1 cellular context compared by ENCODE assay signal in the genomic region with DNA sequence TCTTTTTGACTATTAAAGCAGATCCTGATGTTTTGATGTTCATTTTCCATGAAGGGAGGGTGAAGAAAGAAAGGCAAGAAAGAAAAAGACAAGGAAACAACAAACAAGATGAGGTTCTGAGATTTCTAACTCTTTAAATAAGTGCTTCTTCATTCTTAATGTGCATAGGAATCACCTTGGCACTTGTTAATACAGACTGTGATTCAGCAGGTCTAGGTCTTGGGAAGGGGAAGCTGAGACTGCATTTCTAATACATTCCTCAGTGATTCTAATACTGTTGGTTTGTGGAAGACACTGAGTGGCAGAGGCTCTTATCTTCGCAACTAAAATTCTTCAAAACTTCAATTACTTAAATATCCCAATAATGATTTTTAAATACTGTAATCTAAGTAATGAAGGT.
TF ChIP-seq lines count a peak whose summit lies in the region.

No MANE protein-coding gene starts in this region.

TF ChIP-seq in GM23338, 12 proteins besides CTCF, POLR2A, EP300 and RAD21 (continued from another document):
- TF ChIP-seq, protein P1, sequence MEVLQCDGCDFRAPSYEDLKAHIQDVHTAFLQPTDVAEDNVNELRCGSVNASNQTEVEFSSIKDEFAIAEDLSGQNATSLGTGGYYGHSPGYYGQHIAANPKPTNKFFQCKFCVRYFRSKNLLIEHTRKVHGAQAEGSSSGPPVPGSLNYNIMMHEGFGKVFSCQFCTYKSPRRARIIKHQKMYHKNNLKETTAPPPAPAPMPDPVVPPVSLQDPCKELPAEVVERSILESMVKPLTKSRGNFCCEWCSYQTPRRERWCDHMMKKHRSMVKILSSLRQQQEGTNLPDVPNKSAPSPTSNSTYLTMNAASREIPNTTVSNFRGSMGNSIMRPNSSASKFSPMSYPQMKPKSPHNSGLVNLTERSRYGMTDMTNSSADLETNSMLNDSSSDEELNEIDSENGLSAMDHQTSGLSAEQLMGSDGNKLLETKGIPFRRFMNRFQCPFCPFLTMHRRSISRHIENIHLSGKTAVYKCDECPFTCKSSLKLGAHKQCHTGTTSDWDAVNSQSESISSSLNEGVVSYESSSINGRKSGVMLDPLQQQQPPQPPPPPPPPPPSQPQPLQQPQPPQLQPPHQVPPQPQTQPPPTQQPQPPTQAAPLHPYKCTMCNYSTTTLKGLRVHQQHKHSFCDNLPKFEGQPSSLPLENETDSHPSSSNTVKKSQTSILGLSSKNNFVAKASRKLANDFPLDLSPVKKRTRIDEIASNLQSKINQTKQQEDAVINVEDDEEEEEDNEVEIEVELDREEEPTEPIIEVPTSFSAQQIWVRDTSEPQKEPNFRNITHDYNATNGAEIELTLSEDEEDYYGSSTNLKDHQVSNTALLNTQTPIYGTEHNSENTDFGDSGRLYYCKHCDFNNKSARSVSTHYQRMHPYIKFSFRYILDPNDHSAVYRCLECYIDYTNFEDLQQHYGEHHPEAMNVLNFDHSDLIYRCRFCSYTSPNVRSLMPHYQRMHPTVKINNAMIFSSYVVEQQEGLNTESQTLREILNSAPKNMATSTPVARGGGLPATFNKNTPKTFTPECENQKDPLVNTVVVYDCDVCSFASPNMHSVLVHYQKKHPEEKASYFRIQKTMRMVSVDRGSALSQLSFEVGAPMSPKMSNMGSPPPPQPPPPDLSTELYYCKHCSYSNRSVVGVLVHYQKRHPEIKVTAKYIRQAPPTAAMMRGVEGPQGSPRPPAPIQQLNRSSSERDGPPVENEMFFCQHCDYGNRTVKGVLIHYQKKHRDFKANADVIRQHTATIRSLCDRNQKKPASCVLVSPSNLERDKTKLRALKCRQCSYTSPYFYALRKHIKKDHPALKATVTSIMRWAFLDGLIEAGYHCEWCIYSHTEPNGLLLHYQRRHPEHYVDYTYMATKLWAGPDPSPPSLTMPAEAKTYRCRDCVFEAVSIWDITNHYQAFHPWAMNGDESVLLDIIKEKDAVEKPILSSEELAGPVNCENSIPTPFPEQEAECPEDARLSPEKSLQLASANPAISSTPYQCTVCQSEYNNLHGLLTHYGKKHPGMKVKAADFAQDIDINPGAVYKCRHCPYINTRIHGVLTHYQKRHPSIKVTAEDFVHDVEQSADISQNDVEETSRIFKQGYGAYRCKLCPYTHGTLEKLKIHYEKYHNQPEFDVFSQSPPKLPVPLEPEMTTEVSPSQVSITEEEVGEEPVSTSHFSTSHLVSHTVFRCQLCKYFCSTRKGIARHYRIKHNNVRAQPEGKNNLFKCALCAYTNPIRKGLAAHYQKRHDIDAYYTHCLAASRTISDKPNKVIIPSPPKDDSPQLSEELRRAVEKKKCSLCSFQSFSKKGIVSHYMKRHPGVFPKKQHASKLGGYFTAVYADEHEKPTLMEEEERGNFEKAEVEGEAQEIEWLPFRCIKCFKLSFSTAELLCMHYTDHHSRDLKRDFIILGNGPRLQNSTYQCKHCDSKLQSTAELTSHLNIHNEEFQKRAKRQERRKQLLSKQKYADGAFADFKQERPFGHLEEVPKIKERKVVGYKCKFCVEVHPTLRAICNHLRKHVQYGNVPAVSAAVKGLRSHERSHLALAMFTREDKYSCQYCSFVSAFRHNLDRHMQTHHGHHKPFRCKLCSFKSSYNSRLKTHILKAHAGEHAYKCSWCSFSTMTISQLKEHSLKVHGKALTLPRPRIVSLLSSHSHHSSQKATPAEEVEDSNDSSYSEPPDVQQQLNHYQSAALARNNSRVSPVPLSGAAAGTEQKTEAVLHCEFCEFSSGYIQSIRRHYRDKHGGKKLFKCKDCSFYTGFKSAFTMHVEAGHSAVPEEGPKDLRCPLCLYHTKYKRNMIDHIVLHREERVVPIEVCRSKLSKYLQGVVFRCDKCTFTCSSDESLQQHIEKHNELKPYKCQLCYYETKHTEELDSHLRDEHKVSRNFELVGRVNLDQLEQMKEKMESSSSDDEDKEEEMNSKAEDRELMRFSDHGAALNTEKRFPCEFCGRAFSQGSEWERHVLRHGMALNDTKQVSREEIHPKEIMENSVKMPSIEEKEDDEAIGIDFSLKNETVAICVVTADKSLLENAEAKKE (CRISPR knock-in tag; IDR thresholded peaks at IDR 0.05), result no peak
- no peak for TF ChIP-seq ZNF114 (CRISPR knock-in tag; IDR thresholded peaks at IDR 0.05)
- no peak for TF ChIP-seq JUNB (IDR thresholded peaks at IDR 0.05; ENCODE audit: unreplicated experiment)
